ENCODE assay signal across 8 cellular contexts in genomic region chr3:25594007-25594502, GRCh38.
A peak's percentile ranks its signal among the peaks of the same experiment; 100 is the strongest.
DNase-seq lines count a peak whose midpoint lies in the region; ATAC-seq and TF ChIP-seq lines count a peak whose summit lies in the region.

No MANE protein-coding gene starts in this region.

- no peaks in the 10 kb centered on the region for H3K9me3 ChIP-seq in OCI-LY1 (ENCODE audit: low read length)

- H3K4me3 ChIP-seq in AG04449 (ENCODE audit: low read depth, low read length) = no peak overlapping the region
- H3K4me3 ChIP-seq in OCI-LY1 (ENCODE audit: low read depth, low read length, poor library complexity, severe bottlenecking) = no peak overlapping the region

- no peaks in the 10 kb centered on the region for H4K20me1 ChIP-seq in OCI-LY1 (ENCODE audit: insufficient read depth, low read length)

- no peaks in the 10 kb centered on the region for H3K27me3 ChIP-seq in OCI-LY1 (ENCODE audit: insufficient read depth, low read length)

- peak; percentile 73 for DNase-seq in AG04449 (ENCODE audit: low read depth, low spot score)
- peak; percentile 10 for DNase-seq in GM10266 (ENCODE audit: extremely low spot score)
- DNase-seq in dermis blood vessel endothelial cell = peak; percentile 78
- peak in 1 of 2 donors; percentile 5 for DNase-seq in memory B cell (ENCODE audit: low spot score in 2 of 2)
- DNase-seq in stimulated activated CD4-positive, alpha-beta T cell treated with anti-CD3 and anti-CD28 coated beads, Interleukin-1b, Interleukin-23, amount 100 ng/mL, for 48 hours = no peak
- DNase-seq in DMS153 treated with DMSO at 0.1 percent for 48 hours (lab: John Stamatoyannopoulos, UW; ENCODE audit: unreplicated experiment) = no peak

- no peaks in the 10 kb centered on the region for H3K9me2 ChIP-seq in OCI-LY1 (ENCODE audit: low read depth, low read length)

- H3K27ac ChIP-seq in OCI-LY1 (ENCODE audit: low read depth, low read length, poor library complexity, severe bottlenecking) = no peak overlapping the region

- no peaks in the 10 kb centered on the region for H3K27me3 Mint-ChIP-seq in memory B cell

- H3K4me1 Mint-ChIP-seq in memory B cell = no peaks in the 10 kb centered on the region

- ATAC-seq in HG02885 (IDR thresholded peaks at IDR 0.05; ENCODE audit: poor library complexity, unreplicated experiment) (peak; percentile 58), memory B cell (ENCODE audit: low read depth) (peak; percentile 62)

- no peak overlapping the region for H3K4me3 Mint-ChIP-seq in memory B cell

- no peak overlapping the region for H2AFZ ChIP-seq in OCI-LY1 (ENCODE audit: low read length)

- POLR2A ChIA-PET in AG04449 (lab: Yijun Ruan, JAX) = interaction anchor here (3.5 kb wide), 1 partner anchor 166 kb away, joined by 14 read pairs; the partner anchor contains the start of gene RARB

- TF ChIP-seq CTCF in AG04449 (IDR thresholded peaks at IDR 0.05; ENCODE audit: insufficient read depth, low read length, missing control alignments) = peak; percentile 29
- TF ChIP-seq CTCF in GM10266 (IDR thresholded peaks at IDR 0.05; ENCODE audit: control insufficient read depth, insufficient read depth, low read depth, missing control alignments) = peak; percentile 59
- peak; percentile 72 for TF ChIP-seq CTCF in OCI-LY1 (IDR thresholded peaks at IDR 0.05; ENCODE audit: low read length)

- no peaks in the 10 kb centered on the region for H3K79me2 ChIP-seq in OCI-LY1 (ENCODE audit: insufficient read depth, low read length)

- H3K27ac Mint-ChIP-seq in memory B cell = no peak overlapping the region

- no peaks in the 10 kb centered on the region for H3K9me3 Mint-ChIP-seq in memory B cell

- H3K36me3 ChIP-seq in OCI-LY1 (ENCODE audit: insufficient read depth, low read length) = peaks cover 33% of the 10 kb centered on the region

- H3K36me3 Mint-ChIP-seq in memory B cell = peaks cover 5% of the 10 kb centered on the region

- no peaks in the 10 kb centered on the region for H3K4me1 ChIP-seq in OCI-LY1 (ENCODE audit: insufficient read depth, low read length, severe bottlenecking)

- H3K4me2 ChIP-seq in OCI-LY1 (ENCODE audit: low read length) = no peak overlapping the region

- CTCF ChIA-PET in AG04449 (lab: Yijun Ruan, JAX) = interaction anchor here (0.6 to 6.8 kb wide), 91 partner anchors 8 to 912 kb away, joined by 3 to 85 read pairs (median 5); partner anchors contain the start of gene RARB

- H3F3A ChIP-seq in OCI-LY1 (ENCODE audit: insufficient read depth, low read length) = no peaks in the 10 kb centered on the region

- no peak overlapping the region for H3K9ac ChIP-seq in OCI-LY1 (ENCODE audit: low read length)

Comparison
In these comparisons a context has a peak if more than half of its experiments do, and no peak if none do; other contexts are left out.
1. DNase-seq: peak in AG04449 (single experiment), GM10266 (single experiment) and dermis blood vessel endothelial cell (single experiment); none in stimulated activated CD4-positive, alpha-beta T cell treated with anti-CD3 and anti-CD28 coated beads, Interleukin-1b, Interleukin-23, amount 100 ng/mL, for 48 hours (single experiment) and DMS153 treated with DMSO at 0.1 percent for 48 hours (single experiment).
2. Peak in every context shown above with its lines, with median percentiles within 50 percentile points of each other: CTCF ChIP-seq.